Comparison of ENCODE assay signal across 8 cellular contexts in the genomic region with DNA sequence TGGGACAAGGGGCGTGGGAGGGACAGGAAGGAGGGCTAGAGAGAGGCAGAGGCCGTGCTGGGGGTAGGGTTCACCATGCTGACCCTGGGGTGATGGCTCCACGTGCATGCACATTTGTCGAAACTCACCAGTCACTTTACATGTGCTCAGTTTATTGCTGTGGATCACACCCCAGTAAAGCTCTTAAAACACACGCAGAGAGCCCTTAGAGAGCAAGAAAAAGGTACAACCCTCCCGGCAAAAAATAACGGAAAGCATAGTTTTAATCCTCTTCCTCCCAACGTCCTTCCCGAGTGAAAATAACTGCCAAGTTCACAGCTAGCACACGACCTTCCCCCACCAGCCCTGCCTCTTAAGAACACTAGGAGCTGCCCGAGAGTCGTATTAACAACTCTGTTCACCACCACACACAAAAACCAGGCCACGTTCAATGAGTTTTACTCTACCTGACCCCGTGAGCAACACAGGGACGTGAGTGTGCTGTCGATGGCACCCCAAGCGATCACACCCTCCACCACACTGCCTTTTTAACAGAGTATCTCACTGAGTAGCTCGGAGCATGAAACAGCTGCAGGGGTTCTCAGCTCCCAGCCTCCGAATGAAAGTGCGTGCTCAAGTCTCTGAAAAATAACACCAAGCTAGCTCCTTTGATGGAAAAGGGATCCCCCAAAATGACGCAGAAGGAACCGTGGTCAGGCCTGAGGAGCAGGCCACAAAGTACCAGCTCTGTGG. TPM values are rescaled to one million over a fixed set of nuclear protein-coding genes. Genes with fewer than 3 reads are reported as not detected.
DNase-seq lines count a peak whose midpoint lies in the region; TF ChIP-seq lines count a peak whose summit lies in the region.

No MANE protein-coding gene starts in this region.

- no peaks in the 10 kb centered on the region for H3K4me1 ChIP-seq in mesendoderm (ENCODE audit: control insufficient read depth, low read depth, low read length)

- H3K4me2 ChIP-seq in mesendoderm (ENCODE audit: low read length), result no peak overlapping the region

- H3K27me3 ChIP-seq in mesendoderm (ENCODE audit: insufficient read depth, low read length, poor library complexity), result no peaks in the 10 kb centered on the region

- H2BK120ac ChIP-seq in mesendoderm (ENCODE audit: low read depth, low read length), result no peak overlapping the region

- WGBS in mesendoderm (ENCODE audit: extremely low coverage, insufficient coverage, low lambda C conversion rate), result no CpG with 5 or more reads among the region's 22 CpGs

- H3K56ac ChIP-seq in mesendoderm (ENCODE audit: low read length), result peak overlapping the region; percentile 25

- H3K79me1 ChIP-seq in mesendoderm (ENCODE audit: low read length), result peaks cover 43% of the 10 kb centered on the region

- no peak overlapping the region for H3K18ac ChIP-seq in mesendoderm (ENCODE audit: low read length)

- in situ Hi-C loops in KBM-7 (cut with MboI; ENCODE audit: low pct_unique_long_range_greater_than_20kb, low sequenced_read_pairs), result loop anchor here (10.0 kb wide), 1 partner anchor 119 kb away; a partner anchor contains a TSS

- no peak overlapping the region for H3K27ac ChIP-seq in mesendoderm (ENCODE audit: low read depth, low read length)

- H2BK5ac ChIP-seq in mesendoderm (ENCODE audit: low read length), result no peak overlapping the region

- DNase-seq in AG09309 (ENCODE audit: low read depth), result peak; percentile 32
- peak; percentile 92 for DNase-seq in KBM-7
- peak; percentile 57 for DNase-seq in cerebellum (ENCODE audit: low spot score)
- peak; percentile 44 for DNase-seq in mesendoderm
- no peak for DNase-seq in ecto neural progenitor cell (ENCODE audit: low spot score)
- no peak for DNase-seq in RKO (ENCODE audit: low spot score)
- DNase-seq in activated CD8-positive, alpha-beta memory T cell treated with anti-CD3 and anti-CD28 coated beads for 24 hours, result no peak
- no peak for DNase-seq in NCI-H69 (lab: John Stamatoyannopoulos, UW)

- H4K8ac ChIP-seq in mesendoderm (ENCODE audit: low read depth, low read length), result no peak overlapping the region

- H3K23ac ChIP-seq in mesendoderm (ENCODE audit: low read length), result peak overlapping the region; percentile 80

- H3K9ac ChIP-seq in mesendoderm (ENCODE audit: low read length), result peak overlapping the region; percentile 13

- H3K4me3 ChIP-seq in AG09309 (ENCODE audit: control insufficient read depth, low read depth, low read length), result no peak overlapping the region
- H3K4me3 ChIP-seq in mesendoderm (ENCODE audit: low read length), result no peak overlapping the region

- no peak overlapping the region for H4K5ac ChIP-seq in mesendoderm (ENCODE audit: low read length)

- no peak overlapping the region for H3K4ac ChIP-seq in mesendoderm (ENCODE audit: low read depth, low read length)

- H3K79me2 ChIP-seq in mesendoderm (ENCODE audit: control insufficient read depth, insufficient read depth, low read length), result peaks cover 88% of the 10 kb centered on the region

- no peak overlapping the region for H2BK15ac ChIP-seq in mesendoderm (replicated peaks; ENCODE audit: low read depth)

- H3K36me3 ChIP-seq in mesendoderm (ENCODE audit: control insufficient read depth, insufficient read depth, low read length), result no peaks in the 10 kb centered on the region

- H2AK5ac ChIP-seq in mesendoderm (ENCODE audit: low read length), result no peak overlapping the region

- peak; percentile 83 for TF ChIP-seq CTCF in AG09309 (IDR thresholded peaks at IDR 0.05; ENCODE audit: control insufficient read depth, insufficient read depth, low read depth, low read length, missing control alignments)

RNA-seq across cellular contexts. Expression of a gene that starts 39.7 kb away (rescaled TPM):
- 18.1 TPM for total RNA-seq in cerebellum
- polyA plus RNA-seq in mesendoderm (2013, experiment 1 of 2), result 28.5 TPM
- 26.6 TPM for polyA plus RNA-seq in mesendoderm (2013, experiment 2 of 2)

Comparison
In these comparisons a context has a peak if more than half of its experiments do, and no peak if none do; other contexts are left out.
1. DNase-seq: peak in AG09309 (single experiment), KBM-7 (single experiment), cerebellum (single experiment) and mesendoderm (single experiment); none in ecto neural progenitor cell (single experiment), RKO (single experiment), activated CD8-positive, alpha-beta memory T cell treated with anti-CD3 and anti-CD28 coated beads for 24 hours (single experiment) and NCI-H69 (single experiment).